ENCODE assay signal across 16 cellular contexts in genomic region chr20:14777571-14777970, GRCh38.
"Had no signal": no experiment of that assay in that cellular context is flagged by ENCODE, and none has a peak within 500 bp of the region (broad histone marks: within the 10 kb centered on the region; RNA-seq: fewer than 3 reads in every experiment).

No MANE protein-coding gene starts in this region.

- FAIRE-seq: islet of Langerhans had no signal

- H3K4me3 ChIP-seq: body of pancreas, heart left ventricle, left lung, right atrium auricular region, tibial nerve had no signal

- H3K4me1 Mint-ChIP-seq: activated naive CD4-positive, alpha-beta T cell treated with anti-CD3 and anti-CD28 coated beads, Interleukin-2, amount 10 ng/mL, durations not matched to agents 7 days and 5 days; stimulated activated effector memory CD8-positive, alpha-beta T cell treated with anti-CD3 and anti-CD28 coated beads, Interleukin-12 subunit alpha, Interleukin-12 subunit beta, amount 100 ng/mL, for 72 hours had no signal

- H3K36me3 ChIP-seq: heart left ventricle, left lung, right atrium auricular region, tibial nerve, WERI-Rb-1 had no signal

- H3K4me1 ChIP-seq: body of pancreas, heart left ventricle, left lung, right atrium auricular region, tibial nerve had no signal

- DNase-seq: activated CD4-positive, alpha-beta T cell treated with anti-CD3 and anti-CD28 coated beads for 48 hours; activated naive CD4-positive, alpha-beta T cell treated with anti-CD3 and anti-CD28 coated beads, Interleukin-2, amount 10 ng/mL, durations not matched to agents 7 days and 5 days; body of pancreas; cerebellar nuclear complex; dermis blood vessel endothelial cell; foreskin melanocyte; heart left ventricle; left lung; mesenchymal stem cell; posterior cingulate gyrus; T-helper 1 cell; WERI-Rb-1 had no signal

- H3K27ac Mint-ChIP-seq: activated naive CD4-positive, alpha-beta T cell treated with anti-CD3 and anti-CD28 coated beads, Interleukin-2, amount 10 ng/mL, durations not matched to agents 7 days and 5 days; stimulated activated effector memory CD8-positive, alpha-beta T cell treated with anti-CD3 and anti-CD28 coated beads, Interleukin-12 subunit alpha, Interleukin-12 subunit beta, amount 100 ng/mL, for 72 hours had no signal

- H3K4me3 Mint-ChIP-seq: activated naive CD4-positive, alpha-beta T cell treated with anti-CD3 and anti-CD28 coated beads, Interleukin-2, amount 10 ng/mL, durations not matched to agents 7 days and 5 days; stimulated activated effector memory CD8-positive, alpha-beta T cell treated with anti-CD3 and anti-CD28 coated beads, Interleukin-12 subunit alpha, Interleukin-12 subunit beta, amount 100 ng/mL, for 72 hours had no signal

- ATAC-seq: body of pancreas; heart left ventricle; left lung; stimulated activated effector memory CD8-positive, alpha-beta T cell treated with anti-CD3 and anti-CD28 coated beads, Interleukin-12 subunit alpha, Interleukin-12 subunit beta, amount 100 ng/mL, for 72 hours had no signal

- H3K36me3 Mint-ChIP-seq: activated naive CD4-positive, alpha-beta T cell treated with anti-CD3 and anti-CD28 coated beads, Interleukin-2, amount 10 ng/mL, durations not matched to agents 7 days and 5 days; stimulated activated effector memory CD8-positive, alpha-beta T cell treated with anti-CD3 and anti-CD28 coated beads, Interleukin-12 subunit alpha, Interleukin-12 subunit beta, amount 100 ng/mL, for 72 hours had no signal

- H3K27ac ChIP-seq: body of pancreas, heart left ventricle, left lung, right atrium auricular region, tibial nerve, WERI-Rb-1 had no signal

- H3K9me3 ChIP-seq: body of pancreas, heart left ventricle, left lung, right atrium auricular region, tibial nerve had no signal

- H3K27me3 Mint-ChIP-seq: activated naive CD4-positive, alpha-beta T cell treated with anti-CD3 and anti-CD28 coated beads, Interleukin-2, amount 10 ng/mL, durations not matched to agents 7 days and 5 days had no signal

- H3K27me3 ChIP-seq: body of pancreas, heart left ventricle, left lung, right atrium auricular region, tibial nerve had no signal
